15 cellular contexts compared by ENCODE assay signal in genomic region chr3:17033516-17034168, GRCh38.
DNase-seq lines count a peak whose midpoint lies in the region; ATAC-seq, FAIRE-seq and TF ChIP-seq lines count a peak whose summit lies in the region.
"Had no signal": no experiment of that assay in that cellular context is flagged by ENCODE, and none has a peak within 500 bp of the region (broad histone marks: within the 10 kb centered on the region; RNA-seq: fewer than 3 reads in every experiment).

No MANE protein-coding gene starts in this region.

- in situ Hi-C loops in gastrocnemius medialis (cut with MboI; ENCODE audit: low sequenced_read_pairs in 4 of 4) = loop anchor here in 3 of 4 donors (10.0 to 25.0 kb wide), 3 partner anchors 379 to 429 kb away; partner anchors contain the start of gene DAZL (in 3 of the 3)

- H3K27me3 Mint-ChIP-seq in astrocyte (ENCODE audit: low read depth, unreplicated experiment) (no peaks in the 10 kb centered on the region), glutamatergic neuron (ENCODE audit: unreplicated experiment) (no peaks in the 10 kb centered on the region)
- H3K27me3 Mint-ChIP-seq in T-helper 2 cell treated with Interferon-gamma antibody and Interleukin-4, amounts not matched to agents 5 μg/mL and 100 μg/mL, for 36 hours (ENCODE audit: low read depth) = no peaks in the 10 kb centered on the region

- H3K36me3 Mint-ChIP-seq in activated naive CD4-positive, alpha-beta T cell treated with anti-CD3 and anti-CD28 coated beads, Interleukin-2, amount 50 U/mL, for 72 hours = no peaks in the 10 kb centered on the region
- H3K36me3 Mint-ChIP-seq in astrocyte (ENCODE audit: low read depth, unreplicated experiment) = no peaks in the 10 kb centered on the region
- H3K36me3 Mint-ChIP-seq in glutamatergic neuron (ENCODE audit: unreplicated experiment) = no peaks in the 10 kb centered on the region
- peaks cover 11% of the 10 kb centered on the region for H3K36me3 Mint-ChIP-seq in T-helper 2 cell treated with Interferon-gamma antibody and Interleukin-4, amounts not matched to agents 5 μg/mL and 100 μg/mL, for 36 hours (ENCODE audit: low read depth)

- H3K27me3 ChIP-seq in astrocyte (ENCODE audit: insufficient read depth, low read length) (no peaks in the 10 kb centered on the region), gastrocnemius medialis (no peaks in the 10 kb centered on the region)
- H3K27me3 ChIP-seq: uterus had no signal

- no peak overlapping the region for H2AFZ ChIP-seq in astrocyte (ENCODE audit: low read depth, low read length)

- no peak overlapping the region for H3K4me2 ChIP-seq in astrocyte (ENCODE audit: low read length)

- DNase-seq in activated naive CD4-positive, alpha-beta T cell treated with anti-CD3 and anti-CD28 coated beads, Interleukin-2, amount 50 U/mL, for 72 hours (ENCODE audit: low spot score in 2 of 2) = no peak
- DNase-seq in activated naive CD4-positive, alpha-beta T cell (lab: John Stamatoyannopoulos, UW) = no peak
- DNase-seq in NB4 (ENCODE audit: low read depth) (peak; percentile 75), astrocyte (ENCODE audit: low read depth) (peak; percentile 14), gastrocnemius medialis (no peak), glutamatergic neuron (no peak)
- DNase-seq in T-helper 2 cell treated with Interferon-gamma antibody and Interleukin-4, amounts not matched to agents 5 μg/mL and 100 μg/mL, for 36 hours (ENCODE audit: low spot score) = no peak
- DNase-seq: DMS153; islet precursor cell; stimulated activated CD8-positive, alpha-beta memory T cell treated with anti-CD3 and anti-CD28 coated beads, Interleukin-4, amount 100 ng/mL, for 48 hours; T1000; uterus had no signal

- H3K36me3 ChIP-seq in astrocyte (ENCODE audit: insufficient read depth, low read length) = no peaks in the 10 kb centered on the region
- no peaks in the 10 kb centered on the region for H3K36me3 ChIP-seq in gastrocnemius medialis
- H3K36me3 ChIP-seq: prostate gland, uterus had no signal

- H3K4me3 Mint-ChIP-seq in astrocyte (ENCODE audit: unreplicated experiment) (no peak overlapping the region), glutamatergic neuron (ENCODE audit: unreplicated experiment) (no peak overlapping the region)
- no peak overlapping the region for H3K4me3 Mint-ChIP-seq in T-helper 2 cell treated with Interferon-gamma antibody and Interleukin-4, amounts not matched to agents 5 μg/mL and 100 μg/mL, for 36 hours

- H3K9ac ChIP-seq in astrocyte (ENCODE audit: low read length) = no peak overlapping the region

- no peaks in the 10 kb centered on the region for H4K20me1 ChIP-seq in astrocyte (ENCODE audit: insufficient read depth, low read length)

- no peaks in the 10 kb centered on the region for H3K9me3 Mint-ChIP-seq in activated naive CD4-positive, alpha-beta T cell treated with anti-CD3 and anti-CD28 coated beads, Interleukin-2, amount 50 U/mL, for 72 hours
- H3K9me3 Mint-ChIP-seq in astrocyte (ENCODE audit: unreplicated experiment) (no peaks in the 10 kb centered on the region), glutamatergic neuron (ENCODE audit: unreplicated experiment) (peaks cover 3% of the 10 kb centered on the region)
- no peaks in the 10 kb centered on the region for H3K9me3 Mint-ChIP-seq in T-helper 2 cell treated with Interferon-gamma antibody and Interleukin-4, amounts not matched to agents 5 μg/mL and 100 μg/mL, for 36 hours

- ATAC-seq in activated naive CD4-positive, alpha-beta T cell treated with anti-CD3 and anti-CD28 coated beads, Interleukin-2, amount 50 U/mL, for 72 hours = peak; percentile 80 to 83
- ATAC-seq in gastrocnemius medialis (peak; percentile 22 to 52), GM19351 (IDR thresholded peaks at IDR 0.05; ENCODE audit: unreplicated experiment) (no peak)
- ATAC-seq: Panc1 had no signal

- H3K79me2 ChIP-seq in astrocyte (ENCODE audit: insufficient read depth, low read length) = no peaks in the 10 kb centered on the region

- no peaks in the 10 kb centered on the region for H3K4me1 Mint-ChIP-seq in astrocyte (ENCODE audit: low read depth, unreplicated experiment)
- peaks cover 9% of the 10 kb centered on the region for H3K4me1 Mint-ChIP-seq in glutamatergic neuron (ENCODE audit: low read depth, unreplicated experiment)
- H3K4me1 Mint-ChIP-seq in T-helper 2 cell treated with Interferon-gamma antibody and Interleukin-4, amounts not matched to agents 5 μg/mL and 100 μg/mL, for 36 hours (ENCODE audit: low read depth) = peaks cover 51% of the 10 kb centered on the region

- H3K27ac ChIP-seq in astrocyte (ENCODE audit: low read depth, low read length) (no peak overlapping the region), gastrocnemius medialis (peak overlapping the region in 3 of 4 donors; percentile 24 to 48 (median 32))
- H3K27ac ChIP-seq: prostate gland, uterus had no signal

- TF ChIP-seq POLR2A in NB4 (IDR thresholded peaks at IDR 0.05; ENCODE audit: extremely low read depth, insufficient read length) (no peak), gastrocnemius medialis (IDR thresholded peaks at IDR 0.05) (no peak)

- intact Hi-C loops in gastrocnemius medialis (cut with DNase I; ENCODE audit: low total_unique reads) = loop anchor here (2.0 to 10.0 kb wide), 2 partner anchors 259 to 433 kb away; no protein-coding TSS in a partner anchor

- H3K27ac Mint-ChIP-seq in activated naive CD4-positive, alpha-beta T cell treated with anti-CD3 and anti-CD28 coated beads, Interleukin-2, amount 50 U/mL, for 72 hours = no peak overlapping the region
- no peak overlapping the region for H3K27ac Mint-ChIP-seq in astrocyte (ENCODE audit: unreplicated experiment)
- H3K27ac Mint-ChIP-seq in glutamatergic neuron (ENCODE audit: unreplicated experiment) = no peak overlapping the region
- H3K27ac Mint-ChIP-seq in T-helper 2 cell treated with Interferon-gamma antibody and Interleukin-4, amounts not matched to agents 5 μg/mL and 100 μg/mL, for 36 hours = no peak overlapping the region

- H3K4me1 ChIP-seq in astrocyte (ENCODE audit: insufficient read depth, low read length) (no peaks in the 10 kb centered on the region), gastrocnemius medialis (peaks cover 9 to 16% of the 10 kb centered on the region in 2 donors)
- H3K4me1 ChIP-seq: prostate gland, uterus had no signal

- no peak for FAIRE-seq in astrocyte (lab: Jason Lieb, UNC)

- H3K4me3 ChIP-seq in NB4 (ENCODE audit: low read depth, low read length) = no peak overlapping the region
- H3K4me3 ChIP-seq in astrocyte (ENCODE audit: insufficient read depth, low read depth, low read length) = no peak overlapping the region
- H3K4me3 ChIP-seq in gastrocnemius medialis = no peak overlapping the region
- H3K4me3 ChIP-seq: prostate gland, uterus had no signal

- no peaks in the 10 kb centered on the region for H3K9me3 ChIP-seq in astrocyte (ENCODE audit: insufficient read depth, low read depth, low read length)
- H3K9me3 ChIP-seq in gastrocnemius medialis = no peaks in the 10 kb centered on the region
- H3K9me3 ChIP-seq: prostate gland, uterus had no signal

- no peak for TF ChIP-seq CTCF in NB4 (IDR thresholded peaks at IDR 0.05; ENCODE audit: low read depth, low read length)
- no peak for TF ChIP-seq CTCF in astrocyte (IDR thresholded peaks at IDR 0.05; ENCODE audit: insufficient read depth, low read depth, low read length)
- TF ChIP-seq CTCF in gastrocnemius medialis (IDR thresholded peaks at IDR 0.05 in 4 of 5, conservative IDR thresholded peaks at IDR 0.05 in 1 of 5) = no peak
- TF ChIP-seq CTCF in glutamatergic neuron (IDR thresholded peaks at IDR 0.05; ENCODE audit: partially characterized antibody, unreplicated experiment) = no peak

Comparison
In these comparisons a context has a peak if more than half of its experiments do, and no peak if none do; other contexts are left out.
1. DNase-seq: peak in NB4 (single experiment) and astrocyte (single experiment); none in activated naive CD4-positive, alpha-beta T cell treated with anti-CD3 and anti-CD28 coated beads, Interleukin-2, amount 50 U/mL, for 72 hours (0 of 2), activated naive CD4-positive, alpha-beta T cell (0 of 4), gastrocnemius medialis (0 of 2), glutamatergic neuron (single experiment) and T-helper 2 cell treated with Interferon-gamma antibody and Interleukin-4, amounts not matched to agents 5 μg/mL and 100 μg/mL, for 36 hours (single experiment).